In the genomic region with DNA sequence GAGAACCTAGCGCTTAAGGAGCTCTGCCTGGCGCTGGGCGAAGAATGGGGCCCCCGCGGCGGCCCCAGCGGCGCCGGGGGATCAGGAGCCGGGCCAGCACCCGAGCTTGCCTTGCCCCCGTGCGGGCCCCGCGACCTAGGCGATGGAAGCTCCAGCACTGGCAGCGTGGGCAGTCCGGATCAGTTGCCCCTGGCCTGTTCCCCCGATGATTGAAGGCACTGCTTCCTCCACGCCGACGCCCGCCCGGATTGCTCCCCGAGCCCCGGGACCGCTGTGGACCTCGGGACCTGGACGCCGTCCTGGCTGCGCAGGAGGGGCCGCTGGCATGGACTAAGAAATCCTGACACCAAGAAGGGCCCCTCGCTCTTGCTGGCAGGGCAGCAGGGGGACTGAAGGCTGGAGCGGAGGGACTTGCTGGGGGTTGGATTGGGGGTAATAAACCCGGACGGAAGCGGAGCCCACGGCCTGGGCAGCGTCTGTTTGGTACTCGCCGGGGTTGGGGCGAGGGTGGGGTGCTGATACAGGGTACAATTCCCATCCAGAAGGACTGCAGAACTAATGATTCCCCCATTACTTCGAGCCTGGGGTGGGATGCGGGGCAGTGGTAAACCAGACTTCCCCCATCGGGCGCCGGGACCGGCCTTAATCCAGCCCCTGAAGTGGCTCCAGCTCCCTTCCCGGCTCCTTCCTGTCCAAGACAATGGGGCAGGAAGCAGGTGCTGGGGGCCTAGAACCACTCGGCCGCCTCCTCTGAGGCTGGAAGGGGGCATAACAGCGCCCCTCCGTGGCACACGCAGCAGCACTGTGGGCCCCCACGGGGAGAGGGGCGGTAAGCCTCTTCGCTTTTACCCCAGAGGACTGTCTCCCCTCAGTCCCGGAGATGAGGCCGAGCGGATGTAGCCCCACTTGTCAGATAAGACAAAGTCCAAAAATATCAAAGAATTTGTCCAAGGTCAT, we compare ENCODE assay signal across 1 cellular context.
TF ChIP-seq lines count a peak whose summit lies in the region.

No MANE protein-coding gene starts in this region.

TF ChIP-seq in HepG2, 621 proteins besides CTCF, POLR2A, EP300 and RAD21 (continued from another document and continues in another):
- TF ChIP-seq, protein P1, sequence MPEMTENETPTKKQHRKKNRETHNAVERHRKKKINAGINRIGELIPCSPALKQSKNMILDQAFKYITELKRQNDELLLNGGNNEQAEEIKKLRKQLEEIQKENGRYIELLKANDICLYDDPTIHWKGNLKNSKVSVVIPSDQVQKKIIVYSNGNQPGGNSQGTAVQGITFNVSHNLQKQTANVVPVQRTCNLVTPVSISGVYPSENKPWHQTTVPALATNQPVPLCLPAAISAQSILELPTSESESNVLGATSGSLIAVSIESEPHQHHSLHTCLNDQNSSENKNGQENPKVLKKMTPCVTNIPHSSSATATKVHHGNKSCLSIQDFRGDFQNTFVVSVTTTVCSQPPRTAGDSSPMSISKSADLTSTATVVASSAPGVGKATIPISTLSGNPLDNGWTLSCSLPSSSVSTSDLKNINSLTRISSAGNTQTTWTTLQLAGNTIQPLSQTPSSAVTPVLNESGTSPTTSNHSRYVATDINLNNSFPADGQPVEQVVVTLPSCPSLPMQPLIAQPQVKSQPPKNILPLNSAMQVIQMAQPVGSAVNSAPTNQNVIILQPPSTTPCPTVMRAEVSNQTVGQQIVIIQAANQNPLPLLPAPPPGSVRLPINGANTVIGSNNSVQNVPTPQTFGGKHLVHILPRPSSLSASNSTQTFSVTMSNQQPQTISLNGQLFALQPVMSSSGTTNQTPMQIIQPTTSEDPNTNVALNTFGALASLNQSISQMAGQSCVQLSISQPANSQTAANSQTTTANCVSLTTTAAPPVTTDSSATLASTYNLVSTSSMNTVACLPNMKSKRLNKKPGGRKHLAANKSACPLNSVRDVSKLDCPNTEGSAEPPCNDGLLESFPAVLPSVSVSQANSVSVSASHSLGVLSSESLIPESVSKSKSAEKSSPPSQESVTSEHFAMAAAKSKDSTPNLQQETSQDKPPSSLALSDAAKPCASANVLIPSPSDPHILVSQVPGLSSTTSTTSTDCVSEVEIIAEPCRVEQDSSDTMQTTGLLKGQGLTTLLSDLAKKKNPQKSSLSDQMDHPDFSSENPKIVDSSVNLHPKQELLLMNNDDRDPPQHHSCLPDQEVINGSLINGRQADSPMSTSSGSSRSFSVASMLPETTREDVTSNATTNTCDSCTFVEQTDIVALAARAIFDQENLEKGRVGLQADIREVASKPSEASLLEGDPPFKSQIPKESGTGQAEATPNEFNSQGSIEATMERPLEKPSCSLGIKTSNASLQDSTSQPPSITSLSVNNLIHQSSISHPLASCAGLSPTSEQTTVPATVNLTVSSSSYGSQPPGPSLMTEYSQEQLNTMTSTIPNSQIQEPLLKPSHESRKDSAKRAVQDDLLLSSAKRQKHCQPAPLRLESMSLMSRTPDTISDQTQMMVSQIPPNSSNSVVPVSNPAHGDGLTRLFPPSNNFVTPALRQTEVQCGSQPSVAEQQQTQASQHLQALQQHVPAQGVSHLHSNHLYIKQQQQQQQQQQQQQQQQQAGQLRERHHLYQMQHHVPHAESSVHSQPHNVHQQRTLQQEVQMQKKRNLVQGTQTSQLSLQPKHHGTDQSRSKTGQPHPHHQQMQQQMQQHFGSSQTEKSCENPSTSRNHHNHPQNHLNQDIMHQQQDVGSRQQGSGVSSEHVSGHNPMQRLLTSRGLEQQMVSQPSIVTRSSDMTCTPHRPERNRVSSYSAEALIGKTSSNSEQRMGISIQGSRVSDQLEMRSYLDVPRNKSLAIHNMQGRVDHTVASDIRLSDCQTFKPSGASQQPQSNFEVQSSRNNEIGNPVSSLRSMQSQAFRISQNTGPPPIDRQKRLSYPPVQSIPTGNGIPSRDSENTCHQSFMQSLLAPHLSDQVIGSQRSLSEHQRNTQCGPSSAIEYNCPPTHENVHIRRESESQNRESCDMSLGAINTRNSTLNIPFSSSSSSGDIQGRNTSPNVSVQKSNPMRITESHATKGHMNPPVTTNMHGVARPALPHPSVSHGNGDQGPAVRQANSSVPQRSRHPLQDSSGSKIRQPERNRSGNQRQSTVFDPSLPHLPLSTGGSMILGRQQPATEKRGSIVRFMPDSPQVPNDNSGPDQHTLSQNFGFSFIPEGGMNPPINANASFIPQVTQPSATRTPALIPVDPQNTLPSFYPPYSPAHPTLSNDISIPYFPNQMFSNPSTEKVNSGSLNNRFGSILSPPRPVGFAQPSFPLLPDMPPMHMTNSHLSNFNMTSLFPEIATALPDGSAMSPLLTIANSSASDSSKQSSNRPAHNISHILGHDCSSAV (CRISPR knock-in tag; IDR thresholded peaks at IDR 0.05; ENCODE audit: borderline replicate concordance): no peak
- TF ChIP-seq, protein P2, sequence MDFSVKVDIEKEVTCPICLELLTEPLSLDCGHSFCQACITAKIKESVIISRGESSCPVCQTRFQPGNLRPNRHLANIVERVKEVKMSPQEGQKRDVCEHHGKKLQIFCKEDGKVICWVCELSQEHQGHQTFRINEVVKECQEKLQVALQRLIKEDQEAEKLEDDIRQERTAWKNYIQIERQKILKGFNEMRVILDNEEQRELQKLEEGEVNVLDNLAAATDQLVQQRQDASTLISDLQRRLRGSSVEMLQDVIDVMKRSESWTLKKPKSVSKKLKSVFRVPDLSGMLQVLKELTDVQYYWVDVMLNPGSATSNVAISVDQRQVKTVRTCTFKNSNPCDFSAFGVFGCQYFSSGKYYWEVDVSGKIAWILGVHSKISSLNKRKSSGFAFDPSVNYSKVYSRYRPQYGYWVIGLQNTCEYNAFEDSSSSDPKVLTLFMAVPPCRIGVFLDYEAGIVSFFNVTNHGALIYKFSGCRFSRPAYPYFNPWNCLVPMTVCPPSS (IDR thresholded peaks at IDR 0.05): no peak
- TF ChIP-seq KAT7 (CRISPR knock-in tag; IDR thresholded peaks at IDR 0.05; ENCODE audit: borderline replicate concordance) (peak; percentile 33; the same call in 1 of the 2 replicates), HMG20B (CRISPR knock-in tag; conservative IDR thresholded peaks at IDR 0.05) (no peak), ZBTB38 (CRISPR knock-in tag; IDR thresholded peaks at IDR 0.05) (no peak), ZZZ3 (CRISPR knock-in tag; IDR thresholded peaks at IDR 0.05; ENCODE audit: borderline replicate concordance) (no peak), ZNF883 (CRISPR knock-in tag; IDR thresholded peaks at IDR 0.05; ENCODE audit: not compliant biosample characterization) (peak; percentile 24), ELF1 (CRISPR knock-in tag; IDR thresholded peaks at IDR 0.05) (peak; percentile 26; the same call in 1 of the 2 replicates), ZNF441 (CRISPR knock-in tag; IDR thresholded peaks at IDR 0.05; ENCODE audit: borderline replicate concordance) (no peak), ZNF589 (CRISPR knock-in tag; conservative IDR thresholded peaks at IDR 0.05) (no peak), MTF2 (CRISPR knock-in tag; IDR thresholded peaks at IDR 0.05; ENCODE audit: borderline replicate concordance) (no peak), ZNF232 (CRISPR knock-in tag; IDR thresholded peaks at IDR 0.05; ENCODE audit: borderline replicate concordance) (0 out of 2 replicates have a peak, but pooled peaks have one; percentile 37), ZMAT3 (CRISPR knock-in tag; conservative IDR thresholded peaks at IDR 0.05) (no peak), ZNF235 (CRISPR knock-in tag; IDR thresholded peaks at IDR 0.05; ENCODE audit: borderline replicate concordance) (no peak), ZNF570 (CRISPR knock-in tag; IDR thresholded peaks at IDR 0.05; ENCODE audit: borderline replicate concordance) (no peak), PAWR (CRISPR knock-in tag; IDR thresholded peaks at IDR 0.05; ENCODE audit: borderline replicate concordance) (no peak)
- TF ChIP-seq, protein P3, sequence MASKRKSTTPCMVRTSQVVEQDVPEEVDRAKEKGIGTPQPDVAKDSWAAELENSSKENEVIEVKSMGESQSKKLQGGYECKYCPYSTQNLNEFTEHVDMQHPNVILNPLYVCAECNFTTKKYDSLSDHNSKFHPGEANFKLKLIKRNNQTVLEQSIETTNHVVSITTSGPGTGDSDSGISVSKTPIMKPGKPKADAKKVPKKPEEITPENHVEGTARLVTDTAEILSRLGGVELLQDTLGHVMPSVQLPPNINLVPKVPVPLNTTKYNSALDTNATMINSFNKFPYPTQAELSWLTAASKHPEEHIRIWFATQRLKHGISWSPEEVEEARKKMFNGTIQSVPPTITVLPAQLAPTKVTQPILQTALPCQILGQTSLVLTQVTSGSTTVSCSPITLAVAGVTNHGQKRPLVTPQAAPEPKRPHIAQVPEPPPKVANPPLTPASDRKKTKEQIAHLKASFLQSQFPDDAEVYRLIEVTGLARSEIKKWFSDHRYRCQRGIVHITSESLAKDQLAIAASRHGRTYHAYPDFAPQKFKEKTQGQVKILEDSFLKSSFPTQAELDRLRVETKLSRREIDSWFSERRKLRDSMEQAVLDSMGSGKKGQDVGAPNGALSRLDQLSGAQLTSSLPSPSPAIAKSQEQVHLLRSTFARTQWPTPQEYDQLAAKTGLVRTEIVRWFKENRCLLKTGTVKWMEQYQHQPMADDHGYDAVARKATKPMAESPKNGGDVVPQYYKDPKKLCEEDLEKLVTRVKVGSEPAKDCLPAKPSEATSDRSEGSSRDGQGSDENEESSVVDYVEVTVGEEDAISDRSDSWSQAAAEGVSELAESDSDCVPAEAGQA (IDR thresholded peaks at IDR 0.05; ENCODE audit: low read depth): no peak
- TF ChIP-seq, protein P3 (CRISPR knock-in tag; IDR thresholded peaks at IDR 0.05; ENCODE audit: borderline replicate concordance): 0 out of 2 replicates have a peak, but pooled peaks have one; percentile 17
- TF ChIP-seq, protein P4, sequence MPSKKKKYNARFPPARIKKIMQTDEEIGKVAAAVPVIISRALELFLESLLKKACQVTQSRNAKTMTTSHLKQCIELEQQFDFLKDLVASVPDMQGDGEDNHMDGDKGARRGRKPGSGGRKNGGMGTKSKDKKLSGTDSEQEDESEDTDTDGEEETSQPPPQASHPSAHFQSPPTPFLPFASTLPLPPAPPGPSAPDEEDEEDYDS (CRISPR knock-in tag; IDR thresholded peaks at IDR 0.05): no peak
- TF ChIP-seq, protein P5, sequence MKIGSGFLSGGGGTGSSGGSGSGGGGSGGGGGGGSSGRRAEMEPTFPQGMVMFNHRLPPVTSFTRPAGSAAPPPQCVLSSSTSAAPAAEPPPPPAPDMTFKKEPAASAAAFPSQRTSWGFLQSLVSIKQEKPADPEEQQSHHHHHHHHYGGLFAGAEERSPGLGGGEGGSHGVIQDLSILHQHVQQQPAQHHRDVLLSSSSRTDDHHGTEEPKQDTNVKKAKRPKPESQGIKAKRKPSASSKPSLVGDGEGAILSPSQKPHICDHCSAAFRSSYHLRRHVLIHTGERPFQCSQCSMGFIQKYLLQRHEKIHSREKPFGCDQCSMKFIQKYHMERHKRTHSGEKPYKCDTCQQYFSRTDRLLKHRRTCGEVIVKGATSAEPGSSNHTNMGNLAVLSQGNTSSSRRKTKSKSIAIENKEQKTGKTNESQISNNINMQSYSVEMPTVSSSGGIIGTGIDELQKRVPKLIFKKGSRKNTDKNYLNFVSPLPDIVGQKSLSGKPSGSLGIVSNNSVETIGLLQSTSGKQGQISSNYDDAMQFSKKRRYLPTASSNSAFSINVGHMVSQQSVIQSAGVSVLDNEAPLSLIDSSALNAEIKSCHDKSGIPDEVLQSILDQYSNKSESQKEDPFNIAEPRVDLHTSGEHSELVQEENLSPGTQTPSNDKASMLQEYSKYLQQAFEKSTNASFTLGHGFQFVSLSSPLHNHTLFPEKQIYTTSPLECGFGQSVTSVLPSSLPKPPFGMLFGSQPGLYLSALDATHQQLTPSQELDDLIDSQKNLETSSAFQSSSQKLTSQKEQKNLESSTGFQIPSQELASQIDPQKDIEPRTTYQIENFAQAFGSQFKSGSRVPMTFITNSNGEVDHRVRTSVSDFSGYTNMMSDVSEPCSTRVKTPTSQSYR (CRISPR knock-in tag; IDR thresholded peaks at IDR 0.05; ENCODE audit: borderline replicate concordance): no peak
- TF ChIP-seq, protein P6, sequence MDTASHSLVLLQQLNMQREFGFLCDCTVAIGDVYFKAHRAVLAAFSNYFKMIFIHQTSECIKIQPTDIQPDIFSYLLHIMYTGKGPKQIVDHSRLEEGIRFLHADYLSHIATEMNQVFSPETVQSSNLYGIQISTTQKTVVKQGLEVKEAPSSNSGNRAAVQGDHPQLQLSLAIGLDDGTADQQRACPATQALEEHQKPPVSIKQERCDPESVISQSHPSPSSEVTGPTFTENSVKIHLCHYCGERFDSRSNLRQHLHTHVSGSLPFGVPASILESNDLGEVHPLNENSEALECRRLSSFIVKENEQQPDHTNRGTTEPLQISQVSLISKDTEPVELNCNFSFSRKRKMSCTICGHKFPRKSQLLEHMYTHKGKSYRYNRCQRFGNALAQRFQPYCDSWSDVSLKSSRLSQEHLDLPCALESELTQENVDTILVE (CRISPR knock-in tag; IDR thresholded peaks at IDR 0.05): no peak
- TF ChIP-seq, protein P7, sequence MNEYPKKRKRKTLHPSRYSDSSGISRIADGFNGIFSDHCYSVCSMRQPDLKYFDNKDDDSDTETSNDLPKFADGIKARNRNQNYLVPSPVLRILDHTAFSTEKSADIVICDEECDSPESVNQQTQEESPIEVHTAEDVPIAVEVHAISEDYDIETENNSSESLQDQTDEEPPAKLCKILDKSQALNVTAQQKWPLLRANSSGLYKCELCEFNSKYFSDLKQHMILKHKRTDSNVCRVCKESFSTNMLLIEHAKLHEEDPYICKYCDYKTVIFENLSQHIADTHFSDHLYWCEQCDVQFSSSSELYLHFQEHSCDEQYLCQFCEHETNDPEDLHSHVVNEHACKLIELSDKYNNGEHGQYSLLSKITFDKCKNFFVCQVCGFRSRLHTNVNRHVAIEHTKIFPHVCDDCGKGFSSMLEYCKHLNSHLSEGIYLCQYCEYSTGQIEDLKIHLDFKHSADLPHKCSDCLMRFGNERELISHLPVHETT (CRISPR knock-in tag; conservative IDR thresholded peaks at IDR 0.05): no peak
- TF ChIP-seq, protein P8, sequence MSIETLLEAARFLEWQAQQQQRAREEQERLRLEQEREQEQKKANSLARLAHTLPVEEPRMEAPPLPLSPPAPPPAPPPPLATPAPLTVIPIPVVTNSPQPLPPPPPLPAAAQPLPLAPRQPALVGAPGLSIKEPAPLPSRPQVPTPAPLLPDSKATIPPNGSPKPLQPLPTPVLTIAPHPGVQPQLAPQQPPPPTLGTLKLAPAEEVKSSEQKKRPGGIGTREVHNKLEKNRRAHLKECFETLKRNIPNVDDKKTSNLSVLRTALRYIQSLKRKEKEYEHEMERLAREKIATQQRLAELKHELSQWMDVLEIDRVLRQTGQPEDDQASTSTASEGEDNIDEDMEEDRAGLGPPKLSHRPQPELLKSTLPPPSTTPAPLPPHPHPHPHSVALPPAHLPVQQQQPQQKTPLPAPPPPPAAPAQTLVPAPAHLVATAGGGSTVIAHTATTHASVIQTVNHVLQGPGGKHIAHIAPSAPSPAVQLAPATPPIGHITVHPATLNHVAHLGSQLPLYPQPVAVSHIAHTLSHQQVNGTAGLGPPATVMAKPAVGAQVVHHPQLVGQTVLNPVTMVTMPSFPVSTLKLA (IDR thresholded peaks at IDR 0.05): no peak
